ENCODE assay signal across 8 cellular contexts in genomic region chr3:197791120-197792018, GRCh38. TPM values are rescaled to one million over a fixed set of nuclear protein-coding genes. Genes with fewer than 3 reads are reported as not detected.
DNase-seq lines count a peak whose midpoint lies in the region; ATAC-seq, FAIRE-seq and TF ChIP-seq lines count a peak whose summit lies in the region.

Gene LRCH3 (plus strand): TSS chr3:197791254. CDS start chr3:197791279, 25 bp downstream.

- H3K36me3 ChIP-seq in kidney (ENCODE audit: control insufficient read depth in 1 of 2, insufficient read depth in 2 of 2, low read length in 2 of 2) = peaks cover 0 to 3% of the 10 kb centered on the region in 2 donors

- peaks cover 0 to 4% of the 10 kb centered on the region in 2 donors for H3K4me1 ChIP-seq in kidney (ENCODE audit: control insufficient read depth in 1 of 2, insufficient read depth in 1 of 2, low read depth in 1 of 2, low read length in 2 of 2)

- no peak for TF ChIP-seq CTCF in AG09309 (IDR thresholded peaks at IDR 0.05; ENCODE audit: control insufficient read depth, insufficient read depth, low read depth, low read length, missing control alignments)
- TF ChIP-seq CTCF in kidney (IDR thresholded peaks at IDR 0.05; ENCODE audit: borderline replicate concordance, extremely low read depth, insufficient read depth) = no peak

- peak within 1 kb of the TSS; percentile 98 to 99 for H3K27ac ChIP-seq in kidney (ENCODE audit: low read depth in 2 of 2, low read length in 2 of 2)

- H3K4me3 ChIP-seq in AG09309 (ENCODE audit: control insufficient read depth, low read depth, low read length) = peak within 1 kb of the TSS; percentile 78
- peak within 1 kb of the TSS; percentile 84 to 85 for H3K4me3 ChIP-seq in kidney (ENCODE audit: low read length in 2 of 2)

- peak; percentile 85 for ATAC-seq in GM18909 (IDR thresholded peaks at IDR 0.05; ENCODE audit: poor library complexity, unreplicated experiment)
- ATAC-seq in HG03139 (IDR thresholded peaks at IDR 0.05; ENCODE audit: unreplicated experiment) = peak; percentile 74

- FAIRE-seq in kidney (lab: Jason Lieb, UNC) = no peak

- intact Hi-C loops in kidney (cut with DNase I) = no loop called here

- H3K9ac ChIP-seq in kidney (ENCODE audit: low read length in 2 of 2) = peak within 1 kb of the TSS; percentile 86 to 93

- DNase-seq in AG09309 (ENCODE audit: low read depth) (no peak), NCI-H446 (lab: John Stamatoyannopoulos, UW) (peak; percentile 87 to 92), cerebellum (ENCODE audit: low spot score) (peak; percentile 87), kidney (peak; percentile 93)
- DNase-seq in activated CD4-positive, alpha-beta T cell treated with anti-CD3 and anti-CD28 coated beads for 24 hours (ENCODE audit: low read depth in 2 of 2) = peak; percentile 70 to 71
- peak; percentile 77 to 80 for DNase-seq in stimulated activated CD4-positive, alpha-beta T cell treated with anti-CD3 and anti-CD28 coated beads, Interleukin-15, amount 100 ng/mL, for 1 hour (ENCODE audit: low read depth in 1 of 2, low spot score in 1 of 2)

- no peaks in the 10 kb centered on the region for H3K9me3 ChIP-seq in kidney (ENCODE audit: control insufficient read depth in 1 of 2, low read length in 2 of 2)

RNA-seq across cellular contexts. Expression of gene LRCH3, which starts in this region (rescaled TPM):
- total RNA-seq in cerebellum (100 TPM), kidney (52.0 TPM)
- polyA plus RNA-seq in kidney (ENCODE audit: insufficient read depth, low read depth, low replicate concordance) = 11.6 TPM
